Comparison of ENCODE assay signal across 14 cellular contexts in genomic region chr2:55154525-55155030, GRCh38.
DNase-seq lines count a peak whose midpoint lies in the region; ATAC-seq and TF ChIP-seq lines count a peak whose summit lies in the region.
"Had no signal": no experiment of that assay in that cellular context is flagged by ENCODE, and none has a peak within 500 bp of the region (broad histone marks: within the 10 kb centered on the region; RNA-seq: fewer than 3 reads in every experiment).

No MANE protein-coding gene starts in this region.

- H2BK20ac ChIP-seq in IMR-90 (ENCODE audit: low read depth, low read length) = peak overlapping the region; percentile 97

- H3K23ac ChIP-seq in IMR-90 (ENCODE audit: low read depth, low read length) = peak overlapping the region; percentile 78

- H3K79me1 ChIP-seq in IMR-90 (ENCODE audit: low read depth in 1 of 2, low read length in 2 of 2) = peaks cover 16 to 47% of the 10 kb centered on the region in 2 experiments; a peak in 3 of 4 replicates

- no CpG with 5 or more reads among the region's 3 CpGs for WGBS in IMR-90 (ENCODE audit: extremely low coverage in 2 of 2, insufficient read length in 1 of 2), 2 experiments
- 54% methylated on average over 3 of the region's 3 CpGs for WGBS in suprapubic skin

- H4K5ac ChIP-seq in IMR-90 (ENCODE audit: low read depth, low read length) = peak overlapping the region; percentile 54

- H3K36me3 Mint-ChIP-seq in brain = no peaks in the 10 kb centered on the region
- no peaks in the 10 kb centered on the region for H3K36me3 Mint-ChIP-seq in T-helper 2 cell treated with Interferon-gamma antibody and Interleukin-4, amounts not matched to agents 5 μg/mL and 100 μg/mL, for 36 hours (ENCODE audit: low read depth)
- no peaks in the 10 kb centered on the region for H3K36me3 Mint-ChIP-seq in activated naive CD4-positive, alpha-beta T cell treated with anti-CD3 and anti-CD28 coated beads, Interleukin-2, amount 50 U/mL, for 72 hours

- peak overlapping the region; percentile 84; the same call in 1 of the 2 replicates for H3K56ac ChIP-seq in IMR-90 (ENCODE audit: extremely low read depth, insufficient read depth, low read length)

- H2BK5ac ChIP-seq in IMR-90 (ENCODE audit: low read depth, low read length, poor library complexity, severe bottlenecking) = peak overlapping the region; percentile 90

- H3K4me3 Mint-ChIP-seq in brain = peak overlapping the region in 1 of 5 experiments; percentile 65
- no peak overlapping the region for H3K4me3 Mint-ChIP-seq in T-helper 2 cell treated with Interferon-gamma antibody and Interleukin-4, amounts not matched to agents 5 μg/mL and 100 μg/mL, for 36 hours

- no TSS peak for BruUV-seq in IMR-90 (replicated peaks; lab: Mats Ljungman, UMichigan)

- H2AK9ac ChIP-seq in IMR-90 (replicated peaks; ENCODE audit: low read depth, low read length, poor library complexity) = no peak overlapping the region

- H3K4me1 Mint-ChIP-seq in brain = peaks cover 88% of the 10 kb centered on the region
- peaks cover 15% of the 10 kb centered on the region for H3K4me1 Mint-ChIP-seq in T-helper 2 cell treated with Interferon-gamma antibody and Interleukin-4, amounts not matched to agents 5 μg/mL and 100 μg/mL, for 36 hours (ENCODE audit: low read depth)

- H3K9ac ChIP-seq in IMR-90 (ENCODE audit: low read depth, low read length) = no peak overlapping the region
- H3K9ac ChIP-seq: BLaER1 had no signal

- H3K27ac ChIP-seq in IMR-90 (ENCODE audit: insufficient read depth, low read length) (peak overlapping the region; percentile 84), suprapubic skin (peak overlapping the region; percentile 93)
- H3K27ac ChIP-seq: BLaER1, ovary had no signal

- H3K36me3 ChIP-seq in IMR-90 (ENCODE audit: control insufficient read depth, insufficient read depth, low read length) = no peaks in the 10 kb centered on the region
- no peaks in the 10 kb centered on the region for H3K36me3 ChIP-seq in suprapubic skin
- H3K36me3 ChIP-seq: BLaER1, ovary had no signal

- H3K27ac Mint-ChIP-seq in brain = peak overlapping the region; percentile 38 to 99 (median 97)
- H3K27ac Mint-ChIP-seq in T-helper 2 cell treated with Interferon-gamma antibody and Interleukin-4, amounts not matched to agents 5 μg/mL and 100 μg/mL, for 36 hours = no peak overlapping the region
- H3K27ac Mint-ChIP-seq in activated naive CD4-positive, alpha-beta T cell treated with anti-CD3 and anti-CD28 coated beads, Interleukin-2, amount 50 U/mL, for 72 hours = no peak overlapping the region

- H4K20me1 ChIP-seq in IMR-90 (ENCODE audit: insufficient read depth, low read length) = peaks cover 3% of the 10 kb centered on the region; the same call in 1 of the 2 replicates
- H4K20me1 ChIP-seq: BLaER1 had no signal

- H2BK15ac ChIP-seq in IMR-90 (ENCODE audit: low read depth, low read length) = peak overlapping the region; percentile 96

- dilution Hi-C loops in IMR-90 (cut with HindIII; ENCODE audit: low sequenced_read_pairs, unreplicated experiment) = loop anchor here (25.0 kb wide), 1 partner anchor 142 kb away; no protein-coding TSS in a partner anchor

- no peaks in the 10 kb centered on the region for H3K9me3 Mint-ChIP-seq in brain
- H3K9me3 Mint-ChIP-seq in T-helper 2 cell treated with Interferon-gamma antibody and Interleukin-4, amounts not matched to agents 5 μg/mL and 100 μg/mL, for 36 hours = no peaks in the 10 kb centered on the region
- H3K9me3 Mint-ChIP-seq in activated naive CD4-positive, alpha-beta T cell treated with anti-CD3 and anti-CD28 coated beads, Interleukin-2, amount 50 U/mL, for 72 hours = no peaks in the 10 kb centered on the region

- peaks cover 49% of the 10 kb centered on the region for H3K9me1 ChIP-seq in IMR-90 (ENCODE audit: insufficient read depth, low read length)

- H3K4me1 ChIP-seq in IMR-90 (ENCODE audit: control insufficient read depth, insufficient read depth, low read length) = peaks cover 59% of the 10 kb centered on the region
- H3K4me1 ChIP-seq in suprapubic skin = peaks cover 83% of the 10 kb centered on the region

- peak overlapping the region; percentile 95 for H4K91ac ChIP-seq in IMR-90 (ENCODE audit: insufficient read depth, low read depth, low read length)

- H3K18ac ChIP-seq in IMR-90 (ENCODE audit: low read depth, low read length) = peak overlapping the region; percentile 95

- no peaks in the 10 kb centered on the region for H3K27me3 Mint-ChIP-seq in brain
- no peaks in the 10 kb centered on the region for H3K27me3 Mint-ChIP-seq in T-helper 2 cell treated with Interferon-gamma antibody and Interleukin-4, amounts not matched to agents 5 μg/mL and 100 μg/mL, for 36 hours (ENCODE audit: low read depth)

- no peak overlapping the region for H3K4me2 ChIP-seq in IMR-90 (ENCODE audit: low read depth, low read length)

- CTCF ChIA-PET in IMR-90 (lab: Yijun Ruan, JAX) = interaction anchor here (0.6 to 2.9 kb wide), 2 partner anchors 14 to 106 kb away, joined by 3 to 9 read pairs; no protein-coding TSS in a partner anchor

- H3K14ac ChIP-seq in IMR-90 (replicated peaks; ENCODE audit: low read depth, low read length) = peak overlapping the region; percentile 89

- TF ChIP-seq POLR2A in IMR-90 (IDR thresholded peaks at IDR 0.05; ENCODE audit: low read depth, low read length) = no peak
- no peak for TF ChIP-seq POLR2A in suprapubic skin (IDR thresholded peaks at IDR 0.05)

- no peak for TF ChIP-seq RAD21 in IMR-90 (IDR thresholded peaks at IDR 0.05; ENCODE audit: low read length)

- in situ Hi-C loops in IMR-90 (cut with MboI; ENCODE audit: low sequenced_read_pairs) = no loop called here

- ATAC-seq in IMR-90 (ENCODE audit: low read depth) (no peak), GM21717 (IDR thresholded peaks at IDR 0.05; ENCODE audit: unreplicated experiment) (no peak), HG03108 (IDR thresholded peaks at IDR 0.05; ENCODE audit: unreplicated experiment) (no peak)
- no peak for ATAC-seq in activated naive CD4-positive, alpha-beta T cell treated with anti-CD3 and anti-CD28 coated beads, Interleukin-2, amount 50 U/mL, for 72 hours

- intact Hi-C loops in IMR-90 (cut with micrococcal nuclease) = no loop called here

- no peak overlapping the region for H2AFZ ChIP-seq in IMR-90 (replicated peaks; ENCODE audit: low read length, poor library complexity)

- peak overlapping the region; percentile 92 for H2AK5ac ChIP-seq in IMR-90 (ENCODE audit: low read depth, low read length)

- no peak for TF ChIP-seq CTCF in IMR-90 (conservative IDR thresholded peaks at IDR 0.05; ENCODE audit: low read depth, low read length)
- no peak for TF ChIP-seq CTCF in brain (conservative IDR thresholded peaks at IDR 0.05)
- TF ChIP-seq CTCF in suprapubic skin (IDR thresholded peaks at IDR 0.05) = no peak

- H3K27me3 ChIP-seq in IMR-90 (ENCODE audit: control insufficient read depth, insufficient read depth, low read length) = no peaks in the 10 kb centered on the region
- H3K27me3 ChIP-seq in suprapubic skin = no peaks in the 10 kb centered on the region
- H3K27me3 ChIP-seq: BLaER1, ovary had no signal

- H3K4me3 ChIP-seq in IMR-90 (ENCODE audit: insufficient read depth, low read depth, low read length) (no peak overlapping the region), suprapubic skin (no peak overlapping the region)
- H3K4me3 ChIP-seq: BLaER1, ovary had no signal

- no peak for TF ChIP-seq EP300 in suprapubic skin (IDR thresholded peaks at IDR 0.05)

- H4K8ac ChIP-seq in IMR-90 (ENCODE audit: low read depth in 2 of 2, low read length in 2 of 2) = peak overlapping the region; percentile 33 to 78; a peak in 3 of 4 replicates

- peak overlapping the region; percentile 96 for H3K4ac ChIP-seq in IMR-90 (ENCODE audit: low read depth, low read length)

- DNase-seq in IMR-90 (no peak), medulla oblongata (ENCODE audit: extremely low spot score) (peak; percentile 4), suprapubic skin (ENCODE audit: low spot score in 2 of 2) (peak in 1 of 2 donors; percentile 63)
- no peak for DNase-seq in T-helper 2 cell treated with Interferon-gamma antibody and Interleukin-4, amounts not matched to agents 5 μg/mL and 100 μg/mL, for 36 hours (ENCODE audit: low spot score)
- DNase-seq in activated naive CD4-positive, alpha-beta T cell treated with anti-CD3 and anti-CD28 coated beads, Interleukin-2, amount 50 U/mL, for 72 hours (ENCODE audit: low spot score in 2 of 2) = no peak
- DNase-seq: activated CD8-positive, alpha-beta memory T cell treated with anti-CD3 and anti-CD28 coated beads for 24 hours; central memory CD4-positive, alpha-beta T cell; ovary; SHP77; stimulated activated CD4-positive, alpha-beta T cell treated with anti-CD3 and anti-CD28 coated beads, Interleukin-15, amount 100 ng/mL, for 24 hours had no signal

- no peaks in the 10 kb centered on the region for H3K9me3 ChIP-seq in IMR-90 (ENCODE audit: control insufficient read depth, insufficient read depth, low read length)
- H3K9me3 ChIP-seq in suprapubic skin = no peaks in the 10 kb centered on the region
- H3K9me3 ChIP-seq: BLaER1, ovary had no signal

- peak overlapping the region; percentile 96 for H2BK120ac ChIP-seq in IMR-90 (ENCODE audit: low read depth, low read length)

- POLR2A ChIA-PET in IMR-90 (lab: Charles Lee; ENCODE audit: unreplicated experiment) = no interaction called here

TF ChIP-seq in IMR-90, 13 proteins besides CTCF, POLR2A, EP300 and RAD21 (continues in another document):
- TF ChIP-seq CHD1 (IDR thresholded peaks at IDR 0.05; ENCODE audit: low read depth, low read length) = no peak
- TF ChIP-seq BHLHE40 (IDR thresholded peaks at IDR 0.05; ENCODE audit: low read depth, low read length) = no peak
- no peak for TF ChIP-seq NFE2L2 (IDR thresholded peaks at IDR 0.05; ENCODE audit: low read depth, low read length)
- TF ChIP-seq RFX5 (IDR thresholded peaks at IDR 0.05; ENCODE audit: low read depth, low read length) = no peak
- no peak for TF ChIP-seq USF2 (IDR thresholded peaks at IDR 0.05; ENCODE audit: low read depth, low read length)
- no peak for TF ChIP-seq FOS (IDR thresholded peaks at IDR 0.05; ENCODE audit: low read depth, low read length)
- TF ChIP-seq SMC3 (IDR thresholded peaks at IDR 0.05; ENCODE audit: low read depth, low read length) = no peak
- TF ChIP-seq CEBPB (IDR thresholded peaks at IDR 0.05; ENCODE audit: low read depth, low read length) = no peak
- TF ChIP-seq MAZ (IDR thresholded peaks at IDR 0.05; ENCODE audit: borderline replicate concordance, low read depth, low read length) = no peak
- TF ChIP-seq MAFK (IDR thresholded peaks at IDR 0.05; ENCODE audit: low read depth, low read length) = no peak
- TF ChIP-seq RCOR1 (IDR thresholded peaks at IDR 0.05; ENCODE audit: insufficient replicate concordance, low read length) = no peak
- TF ChIP-seq MXI1 (IDR thresholded peaks at IDR 0.05; ENCODE audit: borderline replicate concordance, low read depth, low read length) = no peak

Comparison
In these comparisons a context has a peak if more than half of its experiments do, and no peak if none do; other contexts are left out.
1. H3K27ac Mint-ChIP-seq: peak in brain (5 of 5); none in T-helper 2 cell treated with Interferon-gamma antibody and Interleukin-4, amounts not matched to agents 5 μg/mL and 100 μg/mL, for 36 hours (single experiment) and activated naive CD4-positive, alpha-beta T cell treated with anti-CD3 and anti-CD28 coated beads, Interleukin-2, amount 50 U/mL, for 72 hours (0 of 2).